ENCODE assay signal across 17 cellular contexts in genomic region chr5:112687306-112687705, GRCh38. TPM values are rescaled to one million over a fixed set of nuclear protein-coding genes. Genes with fewer than 3 reads are reported as not detected.
DNase-seq lines count a peak whose midpoint lies in the region; ATAC-seq and TF ChIP-seq lines count a peak whose summit lies in the region.
"Had no signal": no experiment of that assay in that cellular context is flagged by ENCODE, and none has a peak within 500 bp of the region (broad histone marks: within the 10 kb centered on the region; RNA-seq: fewer than 3 reads in every experiment).

No MANE protein-coding gene starts in this region.

- H3K27me3 ChIP-seq in BLaER1: no peaks in the 10 kb centered on the region
- no peaks in the 10 kb centered on the region for H3K27me3 ChIP-seq in H7 (ENCODE audit: control insufficient read depth, insufficient read depth, low read length)
- no peaks in the 10 kb centered on the region for H3K27me3 ChIP-seq in tibial artery

- no peaks in the 10 kb centered on the region for H3K4me1 Mint-ChIP-seq in natural killer cell
- H3K4me1 Mint-ChIP-seq in mesothelial cell of epicardium: peaks cover 59% of the 10 kb centered on the region

- intact Hi-C loops in natural killer cell (cut with micrococcal nuclease): no loop called here
- intact Hi-C loops in tibial artery (cut with DNase I; ENCODE audit: low total_unique reads): no loop called here

- H3K4me3 ChIP-seq in BLaER1 (peak overlapping the region; percentile 20; the same call in 1 of the 2 replicates), H7 (ENCODE audit: insufficient read depth, low read depth, low read length) (no peak overlapping the region), tibial artery (no peak overlapping the region)
- H3K4me3 ChIP-seq: A549, GM23248 had no signal

- H3K4me3 Mint-ChIP-seq in natural killer cell (no peak overlapping the region), mesothelial cell of epicardium (no peak overlapping the region)

- no peaks in the 10 kb centered on the region for H3K9me3 Mint-ChIP-seq in natural killer cell
- H3K9me3 Mint-ChIP-seq in mesothelial cell of epicardium: no peaks in the 10 kb centered on the region

- H3K27ac Mint-ChIP-seq in natural killer cell: no peak overlapping the region
- no peak overlapping the region for H3K27ac Mint-ChIP-seq in mesothelial cell of epicardium

- no peaks in the 10 kb centered on the region for H4K20me1 ChIP-seq in BLaER1

- peak; percentile 28 for DNase-seq in H7
- DNase-seq in NCI-H69 (lab: John Stamatoyannopoulos, UW): peak; percentile 19
- peak; percentile 45 for DNase-seq in iPS DF 19.7 (ENCODE audit: low read depth, low spot score)
- no peak for DNase-seq in natural killer cell
- DNase-seq in tibial artery: no peak
- no peak for DNase-seq in mesothelial cell of epicardium (ENCODE audit: low spot score in 2 of 2, unreplicated experiment in 2 of 2)
- DNase-seq in KBM-7: no peak
- DNase-seq: DMS 273 treated with DMSO at 0.1 percent for 48 hours, GM23248, NCI-H1048, NCI-H1694 treated with DMSO at 0.1 percent for 48 hours, NCI-H2171, SIG-M5 had no signal

- no peaks in the 10 kb centered on the region for H3K36me3 ChIP-seq in BLaER1
- H3K36me3 ChIP-seq in H7 (replicated peaks; ENCODE audit: control insufficient read depth, insufficient read depth, low read length): no peaks in the 10 kb centered on the region
- no peaks in the 10 kb centered on the region for H3K36me3 ChIP-seq in tibial artery

- peak overlapping the region; percentile 69; the same call in 1 of the 2 replicates for H3K9ac ChIP-seq in BLaER1
- H3K9ac ChIP-seq: GM23248, KMS-11 had no signal

- H3K27ac ChIP-seq in BLaER1: peak overlapping the region; percentile 90
- H3K27ac ChIP-seq in tibial artery: peak overlapping the region in 1 of 2 donors; percentile 70
- H3K27ac ChIP-seq: A549, C4-2B, GM23248, KMS-11 had no signal

- in situ Hi-C loops in KBM-7 (cut with MboI; ENCODE audit: low pct_unique_long_range_greater_than_20kb, low sequenced_read_pairs): no loop called here

- H3K27me3 Mint-ChIP-seq in natural killer cell (ENCODE audit: low read depth in 2 of 2) (peaks cover 25 to 64% of the 10 kb centered on the region in 2 donors), mesothelial cell of epicardium (ENCODE audit: low read depth) (no peaks in the 10 kb centered on the region)

- H3K9me3 ChIP-seq in BLaER1 (no peaks in the 10 kb centered on the region; the same call in 1 of the 2 replicates), tibial artery (no peaks in the 10 kb centered on the region)
- H3K9me3 ChIP-seq: A549 had no signal

- H3K36me3 Mint-ChIP-seq in natural killer cell: no peaks in the 10 kb centered on the region
- no peaks in the 10 kb centered on the region for H3K36me3 Mint-ChIP-seq in mesothelial cell of epicardium

- no peak for ATAC-seq in natural killer cell
- ATAC-seq: A549 had no signal

- peaks cover 95% of the 10 kb centered on the region for H3K4me1 ChIP-seq in BLaER1
- peaks cover 0 to 33% (median 20%) of the 10 kb centered on the region in 4 donors for H3K4me1 ChIP-seq in tibial artery
- H3K4me1 ChIP-seq: A549 had no signal

- TF ChIP-seq CTCF in natural killer cell (IDR thresholded peaks at IDR 0.05) (no peak), tibial artery (IDR thresholded peaks at IDR 0.05) (no peak), mesothelial cell of epicardium (IDR thresholded peaks at IDR 0.05; ENCODE audit: unreplicated experiment) (no peak)

- peak overlapping the region; percentile 91 for H3K4me2 ChIP-seq in BLaER1
- H3K4me2 ChIP-seq: A549, KMS-11 had no signal

RNA-seq across cellular contexts. Expression of gene APC, which starts 50.4 kb away (rescaled TPM):
- 22.2 and 25.5 TPM in 2 replicates for total RNA-seq in H7 (2014; rRNA removed; shearing (Covaris generic))
- total RNA-seq in natural killer cell: 10 to 100 TPM; 40.1 to 52.3 (median 49.0) TPM
- 53.7 to 56.3 TPM (median 54.6 TPM) in 3 replicates for total RNA-seq in mesothelial cell of epicardium

Comparison
In these comparisons a context has a peak if more than half of its experiments do, and no peak if none do; other contexts are left out.
1. DNase-seq: peak in H7 (single experiment), NCI-H69 (single experiment) and iPS DF 19.7 (single experiment); none in natural killer cell (single experiment), tibial artery (0 of 2), mesothelial cell of epicardium (0 of 2) and KBM-7 (single experiment).